In the genomic region with DNA sequence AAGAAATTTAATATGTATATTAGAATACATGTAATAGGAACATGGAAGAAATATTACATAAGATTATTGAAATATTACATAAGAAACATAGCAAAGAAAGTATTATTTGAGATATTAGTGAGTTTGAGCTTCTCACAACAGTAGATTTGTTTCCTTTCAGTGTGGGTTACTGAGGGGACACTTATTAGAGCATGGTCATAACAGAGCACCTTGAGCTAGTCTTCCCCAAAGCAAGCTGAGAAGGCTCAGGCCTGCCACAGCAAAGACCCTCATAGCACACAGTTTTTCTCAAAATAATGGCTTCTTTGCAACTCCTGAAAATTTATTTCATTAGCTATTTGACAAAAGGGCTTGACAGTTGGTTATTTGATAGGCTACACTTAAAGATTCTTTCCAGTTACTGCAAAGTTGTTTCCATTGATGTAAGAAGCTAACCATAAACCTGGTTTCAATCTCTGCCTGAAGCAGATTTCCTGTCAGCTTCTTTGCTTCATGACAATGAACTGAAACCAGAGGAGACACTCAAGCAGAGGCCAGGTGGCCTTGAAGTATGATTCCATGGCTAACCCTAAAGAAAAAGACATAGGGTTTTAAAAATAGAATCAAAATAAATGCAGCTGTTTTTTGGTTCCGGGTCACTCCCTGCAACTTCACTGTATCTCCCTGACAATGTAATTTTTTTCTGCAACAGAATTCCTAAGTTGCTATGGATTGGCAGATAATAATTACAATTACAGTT, we compare ENCODE assay signal across 11 cellular contexts.
DNase-seq lines count a peak whose midpoint lies in the region; ATAC-seq lines count a peak whose summit lies in the region.
"Had no signal": no experiment of that assay in that cellular context is flagged by ENCODE, and none has a peak within 500 bp of the region (broad histone marks: within the 10 kb centered on the region; RNA-seq: fewer than 3 reads in every experiment).

No MANE protein-coding gene starts in this region.

- ATAC-seq in GM18868 (IDR thresholded peaks at IDR 0.05; ENCODE audit: unreplicated experiment) (peak; percentile 79), GM21390 (IDR thresholded peaks at IDR 0.05; ENCODE audit: unreplicated experiment) (peak; percentile 79), HG03159 (IDR thresholded peaks at IDR 0.05; ENCODE audit: unreplicated experiment) (peak; percentile 80)

- peak; percentile 14 for DNase-seq in left kidney (ENCODE audit: low read depth, low spot score)
- DNase-seq in RKO (ENCODE audit: low spot score) = no peak
- DNase-seq in NCI-H1092 (lab: John Stamatoyannopoulos, UW) = no peak
- no peak for DNase-seq in stimulated activated CD4-positive, alpha-beta T cell treated with anti-CD3 and anti-CD28 coated beads, Interleukin-4, amount 100 ng/mL, for 24 hours
- DNase-seq: activated CD8-positive, alpha-beta memory T cell treated with anti-CD3 and anti-CD28 coated beads, Interleukin-2, amount 50 U/mL, for 48 hours; KG1; ovary; SIG-M5 had no signal
